ENCODE assay signal across 18 cellular contexts in genomic region chr9:8628771-8629170, GRCh38.
"Had no signal": no experiment of that assay in that cellular context is flagged by ENCODE, and none has a peak within 500 bp of the region (broad histone marks: within the 10 kb centered on the region; RNA-seq: fewer than 3 reads in every experiment).

No MANE protein-coding gene starts in this region.

- H3K27ac ChIP-seq: body of pancreas, esophagus muscularis mucosa, pancreas, tibial nerve had no signal

- H3K4me1 Mint-ChIP-seq: activated CD4-positive, alpha-beta T cell treated with anti-CD3 and anti-CD28 coated beads, Interleukin-2, amount 10 ng/mL, durations not matched to agents 24 days and 14 days; activated naive CD8-positive, alpha-beta T cell treated with anti-CD3 and anti-CD28 coated beads, Interleukin-2, amount 10 ng/mL, durations not matched to agents 7 days and 5 days; activated T-helper 17 cell treated with anti-CD3 and anti-CD28 coated beads, Interleukin-2, amount 50 U/mL, for 72 hours; central memory CD8-positive, alpha-beta T cell had no signal

- H3K27me3 ChIP-seq: body of pancreas, esophagus muscularis mucosa, pancreas, tibial nerve had no signal

- ATAC-seq: activated CD8-positive, alpha-beta T cell treated with anti-CD3 and anti-CD28 coated beads for 36 hours; activated T-helper 17 cell treated with anti-CD3 and anti-CD28 coated beads, Interleukin-2, amount 50 U/mL, for 72 hours; body of pancreas; pancreas had no signal

- H3K9me3 ChIP-seq: body of pancreas, esophagus muscularis mucosa, pancreas, tibial nerve had no signal

- DNase-seq: activated CD4-positive, alpha-beta T cell treated with anti-CD3 and anti-CD28 coated beads, Interleukin-2, amount 10 ng/mL, durations not matched to agents 24 days and 14 days; activated CD8-positive, alpha-beta T cell treated with anti-CD3 and anti-CD28 coated beads for 36 hours; activated naive CD4-positive, alpha-beta T cell treated with Interleukin-2 at 50 U/mL for 16 hours; activated naive CD8-positive, alpha-beta T cell treated with anti-CD3 and anti-CD28 coated beads, Interleukin-2, amount 10 ng/mL, durations not matched to agents 7 days and 5 days; activated T-cell treated with anti-CD3 and anti-CD28 coated beads, Interleukin-2, amount 50 U/mL, for 1 hour; amygdala; body of pancreas; cortex of kidney; effector CD4-positive, alpha-beta T cell; midbrain; pancreas; stimulated activated CD4-positive, alpha-beta T cell treated with anti-CD3 and anti-CD28 coated beads, Interleukin-2, amount 100 ng/mL, for 24 hours; stimulated activated naive CD4-positive, alpha-beta T cell treated with Interleukin-2 at 50 U/mL for 16 hours; T1000 had no signal

- H3K27ac Mint-ChIP-seq: activated CD4-positive, alpha-beta T cell treated with anti-CD3 and anti-CD28 coated beads, Interleukin-2, amount 10 ng/mL, durations not matched to agents 24 days and 14 days; activated CD8-positive, alpha-beta T cell treated with anti-CD3 and anti-CD28 coated beads for 36 hours; activated naive CD8-positive, alpha-beta T cell treated with anti-CD3 and anti-CD28 coated beads, Interleukin-2, amount 10 ng/mL, durations not matched to agents 7 days and 5 days; activated T-helper 17 cell treated with anti-CD3 and anti-CD28 coated beads, Interleukin-2, amount 50 U/mL, for 72 hours had no signal

- H3K4me1 ChIP-seq: body of pancreas, esophagus muscularis mucosa, pancreas, tibial nerve had no signal

- H3K27me3 Mint-ChIP-seq: activated CD4-positive, alpha-beta T cell treated with anti-CD3 and anti-CD28 coated beads, Interleukin-2, amount 10 ng/mL, durations not matched to agents 24 days and 14 days; activated CD8-positive, alpha-beta T cell treated with anti-CD3 and anti-CD28 coated beads for 36 hours; activated naive CD8-positive, alpha-beta T cell treated with anti-CD3 and anti-CD28 coated beads, Interleukin-2, amount 10 ng/mL, durations not matched to agents 7 days and 5 days; central memory CD8-positive, alpha-beta T cell had no signal

- H3K9me3 Mint-ChIP-seq: activated CD4-positive, alpha-beta T cell treated with anti-CD3 and anti-CD28 coated beads, Interleukin-2, amount 10 ng/mL, durations not matched to agents 24 days and 14 days; activated CD8-positive, alpha-beta T cell treated with anti-CD3 and anti-CD28 coated beads for 36 hours; activated naive CD8-positive, alpha-beta T cell treated with anti-CD3 and anti-CD28 coated beads, Interleukin-2, amount 10 ng/mL, durations not matched to agents 7 days and 5 days; activated T-helper 17 cell treated with anti-CD3 and anti-CD28 coated beads, Interleukin-2, amount 50 U/mL, for 72 hours had no signal

- H3K4me3 ChIP-seq: body of pancreas, esophagus muscularis mucosa, pancreas, tibial nerve had no signal

- H3K4me3 Mint-ChIP-seq: activated CD4-positive, alpha-beta T cell treated with anti-CD3 and anti-CD28 coated beads, Interleukin-2, amount 10 ng/mL, durations not matched to agents 24 days and 14 days; activated CD8-positive, alpha-beta T cell treated with anti-CD3 and anti-CD28 coated beads for 36 hours; activated naive CD8-positive, alpha-beta T cell treated with anti-CD3 and anti-CD28 coated beads, Interleukin-2, amount 10 ng/mL, durations not matched to agents 7 days and 5 days; activated T-helper 17 cell treated with anti-CD3 and anti-CD28 coated beads, Interleukin-2, amount 50 U/mL, for 72 hours; central memory CD8-positive, alpha-beta T cell had no signal

- H3K36me3 Mint-ChIP-seq: activated naive CD8-positive, alpha-beta T cell treated with anti-CD3 and anti-CD28 coated beads, Interleukin-2, amount 10 ng/mL, durations not matched to agents 7 days and 5 days had no signal

- H3K36me3 ChIP-seq: esophagus muscularis mucosa, pancreas, tibial nerve had no signal
